8 cellular contexts compared by ENCODE assay signal in the genomic region with DNA sequence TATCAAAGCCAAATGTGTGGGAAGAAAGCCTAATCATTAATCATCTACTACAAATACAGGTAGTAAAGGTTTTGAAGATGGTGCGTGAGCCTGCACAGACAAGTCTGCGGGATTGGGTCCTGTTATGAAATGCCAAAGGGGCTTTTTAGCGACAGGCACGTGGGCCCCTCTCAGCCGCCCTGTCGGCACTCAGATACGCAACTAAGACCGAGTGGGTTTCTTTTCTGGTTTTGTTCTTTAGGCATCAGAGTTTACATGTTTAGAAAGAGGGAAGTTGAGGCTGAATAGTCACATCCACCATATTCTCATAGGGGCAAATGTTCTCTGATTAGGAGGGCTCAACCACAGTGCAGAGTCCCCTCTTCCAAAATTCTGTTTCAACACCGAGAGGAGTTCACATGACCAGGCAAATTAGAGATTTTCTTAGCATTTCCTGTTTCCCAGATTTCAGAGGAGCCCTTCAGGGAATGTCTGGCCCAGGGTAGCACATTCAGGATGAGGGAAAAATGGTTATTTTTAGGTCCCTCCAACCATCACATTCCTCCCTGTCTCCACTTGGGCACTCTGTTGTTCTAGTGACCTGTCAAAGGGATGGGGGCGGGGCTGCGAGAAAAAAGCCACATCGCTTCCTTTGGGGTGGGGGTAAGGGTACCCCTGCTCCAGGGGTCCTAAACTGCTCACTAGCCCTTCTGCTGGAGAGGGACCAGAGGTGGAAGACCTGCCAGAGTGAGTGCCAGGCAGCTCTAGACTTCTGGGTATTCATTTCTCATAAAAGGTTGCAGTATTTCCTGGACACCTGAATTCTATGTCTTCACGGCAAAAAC.
DNase-seq lines count a peak whose midpoint lies in the region; ATAC-seq, FAIRE-seq and TF ChIP-seq lines count a peak whose summit lies in the region.

No MANE protein-coding gene starts in this region.

- BruUV-seq in OCI-LY7 (replicated peaks; lab: Mats Ljungman, UMichigan) (no TSS peak), GM12878 (replicated peaks; lab: Mats Ljungman, UMichigan) (no TSS peak)

- H3K79me2 ChIP-seq in OCI-LY7 (ENCODE audit: insufficient read depth, low read depth, low read length) (no peaks in the 10 kb centered on the region), GM12878 (ENCODE audit: control insufficient read depth, insufficient read depth, low read length) (peaks cover 76% of the 10 kb centered on the region)

- SMC1A ChIA-PET in GM12878 (lab: Charles Lee; ENCODE audit: uncharacterized antibody, unreplicated experiment), result interaction anchor here (0.6 to 13.4 kb wide), 29 partner anchors 9 to 179 kb away, joined by 3 to 453 read pairs (median 7); a partner anchor contains a TSS

- RAD21 ChIA-PET in GM12878 (lab: Charles Lee; ENCODE audit: unreplicated experiment), result interaction anchor here (0.7 to 14.5 kb wide), 18 partner anchors 8 to 158 kb away, joined by 3 to 463 read pairs (median 28); a partner anchor contains a TSS

- H3K27ac ChIP-seq in OCI-LY7 (ENCODE audit: low read depth, low read length, poor library complexity, severe bottlenecking) (peak overlapping the region; percentile 62), GM12878 (ENCODE audit: control insufficient read depth, insufficient read depth) (peak overlapping the region; percentile 100), skeletal muscle tissue (ENCODE audit: low read depth, low read length) (peak overlapping the region; percentile 69)

- peak overlapping the region; percentile 97 for H3K9ac ChIP-seq in GM12878 (ENCODE audit: control insufficient read depth, insufficient read depth, low read length)
- no peak overlapping the region for H3K9ac ChIP-seq in skeletal muscle tissue (ENCODE audit: low read depth in 1 of 3, low read length in 3 of 3)

- H3K9me3 ChIP-seq in OCI-LY7 (ENCODE audit: low read length) (no peaks in the 10 kb centered on the region), GM12878 (replicated peaks; ENCODE audit: control insufficient read depth, insufficient read depth, low read length) (no peaks in the 10 kb centered on the region), skeletal muscle tissue (ENCODE audit: control insufficient read depth in 3 of 3, low read length in 3 of 3) (no peaks in the 10 kb centered on the region)

- peaks cover 77% of the 10 kb centered on the region for H3K4me1 ChIP-seq in OCI-LY7 (ENCODE audit: insufficient read depth, low read length, poor library complexity, severe bottlenecking)
- peaks cover 72% of the 10 kb centered on the region for H3K4me1 ChIP-seq in GM12878 (ENCODE audit: control insufficient read depth, insufficient read depth, low read length)
- H3K4me1 ChIP-seq in skeletal muscle tissue (ENCODE audit: control insufficient read depth in 3 of 3, insufficient read depth in 3 of 3, low read length in 3 of 3), result peaks cover 33 to 47% (median 35%) of the 10 kb centered on the region in 3 donors

- no peak for DNase-seq in OCI-LY7 (ENCODE audit: low spot score)
- peak; percentile 62 for DNase-seq in GM12878 (ENCODE audit: low read depth, low spot score)
- no peak for DNase-seq in ACHN

- CTCF ChIA-PET in OCI-LY7 (lab: Charles Lee; ENCODE audit: unreplicated experiment) (no interaction called here), GM12878 (lab: Yijun Ruan, JAX) (interaction anchor here (1.1 to 18.1 kb wide), 8 partner anchors 12 to 162 kb away, joined by 3 to 416 read pairs (median 26); a partner anchor contains a TSS)

- POLR2A ChIA-PET in OCI-LY7 (lab: Charles Lee), result no interaction called here
- POLR2A ChIA-PET in GM12878 (lab: Charles Lee), result interaction anchor here (0.8 to 11.7 kb wide), 13 partner anchors 9 to 158 kb away, joined by 3 to 278 read pairs (median 3); a partner anchor contains a TSS

- H3K4me2 ChIP-seq in OCI-LY7 (ENCODE audit: low read length) (peak overlapping the region; percentile 90), GM12878 (ENCODE audit: control insufficient read depth, insufficient read depth) (peak overlapping the region; percentile 99)

- intact Hi-C loops in OCI-LY7 (cut with micrococcal nuclease; ENCODE audit: unreplicated experiment) (no loop called here), GM12878 (cut with micrococcal nuclease; ENCODE audit: unreplicated experiment) (loop anchor here (2.0 to 5.0 kb wide), 3 partner anchors 47 to 152 kb away; no protein-coding TSS in a partner anchor)

- H3K36me3 ChIP-seq in OCI-LY7 (ENCODE audit: insufficient read depth, low read length), result no peaks in the 10 kb centered on the region
- H3K36me3 ChIP-seq in GM12878 (ENCODE audit: control insufficient read depth in 2 of 2, insufficient read depth in 2 of 2, low read length in 1 of 2), result no peaks in the 10 kb centered on the region
- no peaks in the 10 kb centered on the region for H3K36me3 ChIP-seq in skeletal muscle tissue (ENCODE audit: control insufficient read depth in 3 of 3, insufficient read depth in 3 of 3, low read length in 3 of 3)

- H3K27me3 ChIP-seq in GM12878 (replicated peaks in 1 of 2; ENCODE audit: control insufficient read depth in 2 of 2, insufficient read depth in 2 of 2, low read length in 1 of 2), result no peaks in the 10 kb centered on the region
- no peaks in the 10 kb centered on the region for H3K27me3 ChIP-seq in skeletal muscle tissue (ENCODE audit: control insufficient read depth in 3 of 3, insufficient read depth in 3 of 3, low read length in 3 of 3)

- H3K4me3 ChIP-seq in GM12875 (ENCODE audit: low read depth, low read length) (peak overlapping the region; percentile 26), OCI-LY7 (ENCODE audit: low read depth, low read length, poor library complexity, severe bottlenecking) (peak overlapping the region; percentile 38), GM12878 (peak overlapping the region; percentile 50), skeletal muscle tissue (ENCODE audit: low read length in 3 of 3) (no peak overlapping the region)

- H3K9me2 ChIP-seq in OCI-LY7 (ENCODE audit: insufficient read depth, low read length), result no peaks in the 10 kb centered on the region

- TF ChIP-seq POLR2A in GM12878 (IDR thresholded peaks at IDR 0.05; ENCODE audit: low read depth, low read length), result no peak; the same call in 1 of the 2 replicates

- TF ChIP-seq CTCF in GM12875 (IDR thresholded peaks at IDR 0.05; ENCODE audit: borderline replicate concordance, insufficient read depth, low read depth, low read length), result no peak
- no peak for TF ChIP-seq CTCF in OCI-LY7 (conservative IDR thresholded peaks at IDR 0.05; ENCODE audit: low read length)
- no peak for TF ChIP-seq CTCF in GM12878 (IDR thresholded peaks at IDR 0.05 in 2 of 3, conservative IDR thresholded peaks at IDR 0.05 in 1 of 3; ENCODE audit: control insufficient read depth in 2 of 3, extremely low read depth in 1 of 3, insufficient read depth in 1 of 3, low read depth in 3 of 3, low read length in 3 of 3)

- H2AFZ ChIP-seq in OCI-LY7 (ENCODE audit: low read length) (peak overlapping the region; percentile 98; the same call in 1 of the 2 replicates), GM12878 (ENCODE audit: control insufficient read depth, low read depth, low read length) (no peak overlapping the region)

- peak; percentile 27 for FAIRE-seq in GM12878 (lab: Jason Lieb, UNC)

- in situ Hi-C loops in GM12878 (cut with MboI), result no loop called here
- in situ Hi-C loops in ACHN (cut with HindIII; ENCODE audit: low pct_ligation_motif_present, low pct_unique_long_range_greater_than_20kb, low sequenced_read_pairs), result no loop called here

- TF ChIP-seq EP300 in GM12878 (IDR thresholded peaks at IDR 0.05; ENCODE audit: borderline replicate concordance in 1 of 2, control insufficient read depth in 1 of 2, low read depth in 2 of 2, low read length in 2 of 2), result peak; percentile 58 to 86; a peak in 2 of 4 replicates

- TF ChIP-seq RAD21 in GM12878 (IDR thresholded peaks at IDR 0.05; ENCODE audit: insufficient read depth, low read depth, low read length), result no peak

- under 1% methylated on average over 13 of the region's 13 CpGs for WGBS in GM12878 (ENCODE audit: insufficient coverage, insufficient replicate concordance, low lambda C conversion rate, missing lambda C conversion rate)

- ATAC-seq in GM12878 (peak; percentile 12), HG02970 (IDR thresholded peaks at IDR 0.05; ENCODE audit: low FRiP score, unreplicated experiment) (no peak), HG03521 (IDR thresholded peaks at IDR 0.05; ENCODE audit: unreplicated experiment) (no peak), HG03432 (IDR thresholded peaks at IDR 0.05; ENCODE audit: unreplicated experiment) (no peak)

- H4K20me1 ChIP-seq in OCI-LY7 (ENCODE audit: insufficient read depth, low read length) (no peaks in the 10 kb centered on the region), GM12878 (ENCODE audit: control insufficient read depth, insufficient read depth) (no peaks in the 10 kb centered on the region)

TF ChIP-seq in GM12878, 131 proteins besides CTCF, POLR2A, EP300 and RAD21 (continues in another document):
- TF ChIP-seq RAD51 (IDR thresholded peaks at IDR 0.05), result peak; percentile 76
- TF ChIP-seq ZNF217 (IDR thresholded peaks at IDR 0.05), result no peak
- no peak for TF ChIP-seq MEF2B (IDR thresholded peaks at IDR 0.05; ENCODE audit: partially characterized antibody, poor library complexity, severe bottlenecking)
- peak; percentile 32 for TF ChIP-seq SP1 (IDR thresholded peaks at IDR 0.05; ENCODE audit: low read depth, low read length)
- TF ChIP-seq ZNF274 (IDR thresholded peaks at IDR 0.05; ENCODE audit: insufficient read depth, insufficient read length), result no peak
- TF ChIP-seq SMARCA5 (IDR thresholded peaks at IDR 0.05), result no peak
- TF ChIP-seq CHD1 (IDR thresholded peaks at IDR 0.05; ENCODE audit: low read depth, low read length), result no peak; the same call in none of the 2 replicates
- TF ChIP-seq SPI1 (IDR thresholded peaks at IDR 0.05; ENCODE audit: borderline replicate concordance, insufficient read depth, low read depth, low read length), result peak; percentile 26; the same call in 1 of the 2 replicates
- TF ChIP-seq CREB1 (IDR thresholded peaks at IDR 0.05; ENCODE audit: low read depth), result no peak
- no peak for TF ChIP-seq SRF (IDR thresholded peaks at IDR 0.05; ENCODE audit: low read depth in 2 of 2, low read length in 2 of 2)
- TF ChIP-seq MTA3 (IDR thresholded peaks at IDR 0.05; ENCODE audit: borderline replicate concordance, low read length), result no peak
- TF ChIP-seq RB1 (IDR thresholded peaks at IDR 0.05; ENCODE audit: borderline replicate concordance), result 0 out of 2 replicates have a peak, but pooled peaks have one; percentile 17
- TF ChIP-seq NR2C1 (IDR thresholded peaks at IDR 0.05), result no peak

Comparison
In these comparisons a context has a peak if more than half of its experiments do, and no peak if none do; other contexts are left out.
1. H3K4me3 ChIP-seq: peak in GM12875 (single experiment), OCI-LY7 (single experiment) and GM12878 (single experiment); none in skeletal muscle tissue (0 of 3).
2. Peak in every context shown above with its lines, with median percentiles within 50 percentile points of each other: H3K27ac ChIP-seq.